ENCODE assay signal across 18 cellular contexts in the genomic region with DNA sequence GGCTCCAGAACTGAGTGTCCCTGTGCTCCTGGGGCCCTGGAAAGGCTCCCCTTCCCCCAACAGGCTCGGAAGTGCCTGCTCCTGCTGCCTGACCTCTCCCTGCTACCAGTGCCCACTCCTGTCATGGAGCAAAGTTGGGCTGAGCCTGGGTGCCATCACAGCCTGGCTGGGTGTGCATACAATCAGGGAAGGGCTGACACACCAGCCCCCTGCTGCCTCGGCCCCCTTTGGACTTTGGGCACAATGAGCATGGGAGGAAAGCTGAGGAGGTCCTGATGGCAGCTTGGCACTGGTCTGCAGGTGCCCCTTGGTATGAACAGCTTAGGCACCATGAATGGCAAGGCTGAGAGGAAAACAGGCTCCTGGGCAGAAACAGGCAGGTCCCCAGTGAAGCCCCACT.
"Had no signal": no experiment of that assay in that cellular context is flagged by ENCODE, and none has a peak within 500 bp of the region (broad histone marks: within the 10 kb centered on the region; RNA-seq: fewer than 3 reads in every experiment).

No MANE protein-coding gene starts in this region.

- H3K9ac ChIP-seq: SK-N-SH had no signal

- DNase-seq: KBM-7, MV-4-11, NCI-H1048, NCI-H1105, NCI-H1417 treated with DMSO at 0.1 percent for 48 hours, NCI-H146, NCI-H1694 treated with DMSO at 0.1 percent for 48 hours, NCI-H1930, NCI-H2081, NCI-H2107, NCI-H2227 treated with DMSO at 0.1 percent for 48 hours, NCI-H524, NCI-H69, NCI-H774, RPMI8226, SHP77, SK-N-SH had no signal

- H3K9me3 ChIP-seq: SK-N-SH had no signal

- FAIRE-seq: RCC 7860 had no signal
